ENCODE assay signal across 13 cellular contexts in the genomic region with DNA sequence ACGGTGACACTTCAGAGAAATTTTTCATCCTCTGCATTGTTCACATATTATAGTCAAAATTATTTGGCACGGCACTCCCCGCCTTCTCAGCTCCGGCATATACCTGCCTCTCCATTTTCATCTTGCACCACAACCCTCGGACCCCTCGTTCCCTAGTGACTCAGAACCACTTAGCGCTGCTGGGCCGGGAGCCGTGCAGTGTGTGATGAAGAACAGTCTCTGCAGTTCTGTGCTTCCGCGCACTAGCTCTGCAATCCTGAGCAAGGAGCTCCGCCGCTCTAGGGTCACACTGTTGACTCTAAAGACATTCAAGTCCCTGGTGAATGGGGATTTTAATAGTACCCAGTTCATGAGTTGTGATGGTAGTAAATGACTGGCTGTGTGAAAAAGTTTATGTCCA.
"Had no signal": no experiment of that assay in that cellular context is flagged by ENCODE, and none has a peak within 500 bp of the region (broad histone marks: within the 10 kb centered on the region; RNA-seq: fewer than 3 reads in every experiment).

No MANE protein-coding gene starts in this region.

- DNase-seq: MV-4-11, NCI-H1048, NCI-H1105, NCI-H1436 treated with DMSO at 0.1 percent for 48 hours, NCI-H1694, NCI-H187 treated with DMSO at 0.1 percent for 48 hours, NCI-H2171 treated with DMSO at 0.1 percent for 48 hours, NCI-H446 treated with DMSO at 0.1 percent for 48 hours, Peyer's patch had no signal

- H3K9me3 ChIP-seq: Peyer's patch, SJCRH30 had no signal

- H3K4me3 ChIP-seq: PC-9, Peyer's patch, SJCRH30 had no signal

- H2AFZ ChIP-seq: PC-9 had no signal

- H3K27me3 ChIP-seq: Peyer's patch, SJCRH30 had no signal

- ATAC-seq: Right ventricle myocardium inferior had no signal

- H3K9ac ChIP-seq: KMS-11 had no signal

- H3K36me3 ChIP-seq: Peyer's patch, SJCRH30 had no signal

- H3K4me1 ChIP-seq: Peyer's patch, SJCRH30 had no signal

- H3K4me2 ChIP-seq: KMS-11, PC-9 had no signal

- H3K27ac ChIP-seq: KMS-11, PC-9, Peyer's patch, SJCRH30 had no signal
